In the genomic region with DNA sequence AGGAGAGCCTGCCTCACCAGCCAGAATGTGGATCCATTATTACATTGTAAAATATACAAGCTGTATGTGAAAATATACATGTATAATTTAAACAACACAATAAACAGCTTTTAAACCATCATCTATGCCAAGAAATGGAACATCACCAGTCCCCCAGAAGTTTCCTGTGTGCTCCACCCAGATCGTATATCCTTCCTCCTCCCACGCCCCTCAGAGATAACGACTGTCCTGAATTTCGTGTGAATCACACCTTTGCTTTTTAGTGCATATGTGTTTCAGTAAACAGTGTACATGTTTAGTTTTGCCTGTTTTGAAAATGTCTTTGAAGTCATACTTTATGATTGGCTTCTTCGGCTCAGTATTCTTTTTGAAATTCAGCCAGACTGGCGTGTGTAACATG, we compare ENCODE assay signal across 14 cellular contexts.
"Had no signal": no experiment of that assay in that cellular context is flagged by ENCODE, and none has a peak within 500 bp of the region (broad histone marks: within the 10 kb centered on the region; RNA-seq: fewer than 3 reads in every experiment).

No MANE protein-coding gene starts in this region.

- H3K27me3 ChIP-seq: left lung, upper lobe of left lung had no signal

- H3K4me1 ChIP-seq: left lung had no signal

- H3K36me3 ChIP-seq: left lung, upper lobe of left lung had no signal

- DNase-seq: activated CD4-positive, alpha-beta T cell treated with anti-CD3 and anti-CD28 coated beads, Interleukin-2, amount 50 U/mL, for 4 hours; activated naive CD4-positive, alpha-beta T cell; activated T-cell treated with anti-CD3 and anti-CD28 coated beads for 4 hours; aorta; hippocampal formation; left lung; mesendoderm; occipital lobe; stimulated activated naive CD8-positive, alpha-beta T cell treated with anti-CD3 and anti-CD28 coated beads, Interleukin-15, Interleukin-2, amounts not matched to agents 100 U/mL and 50 U/mL, for 24 hours; SW 1271; upper lobe of left lung had no signal

- H3K27ac ChIP-seq: left lung had no signal

- H3K4me3 Mint-ChIP-seq: natural killer cell treated with Interleukin-12 subunit alpha and Interleukin-12 subunit beta and Interleukin-15 and Interleukin-18, amount 100 ng/mL, for 72 hours had no signal

- H3K4me3 ChIP-seq: left lung, upper lobe of left lung had no signal

- ATAC-seq: activated CD4-positive, CD25-positive, alpha-beta regulatory T cell treated with anti-CD3 and anti-CD28 coated beads, Interleukin-2, amount 50 U/mL, for 24 hours; left lung; natural killer cell treated with Interleukin-12 subunit alpha and Interleukin-12 subunit beta and Interleukin-15 and Interleukin-18, amount 100 ng/mL, for 72 hours; stimulated activated naive CD8-positive, alpha-beta T cell treated with anti-CD3 and anti-CD28 coated beads, Interleukin-15, Interleukin-2, amounts not matched to agents 100 U/mL and 50 U/mL, for 24 hours had no signal

- H3K9me3 ChIP-seq: left lung, upper lobe of left lung had no signal

- H3K27ac Mint-ChIP-seq: natural killer cell treated with Interleukin-12 subunit alpha and Interleukin-12 subunit beta and Interleukin-15 and Interleukin-18, amount 100 ng/mL, for 72 hours; progenitor cell of endocrine pancreas had no signal

- H3K36me3 Mint-ChIP-seq: natural killer cell treated with Interleukin-12 subunit alpha and Interleukin-12 subunit beta and Interleukin-15 and Interleukin-18, amount 100 ng/mL, for 72 hours had no signal

- H3K27me3 Mint-ChIP-seq: natural killer cell treated with Interleukin-12 subunit alpha and Interleukin-12 subunit beta and Interleukin-15 and Interleukin-18, amount 100 ng/mL, for 72 hours; progenitor cell of endocrine pancreas had no signal
